Comparison of ENCODE assay signal across 13 cellular contexts in the genomic region with DNA sequence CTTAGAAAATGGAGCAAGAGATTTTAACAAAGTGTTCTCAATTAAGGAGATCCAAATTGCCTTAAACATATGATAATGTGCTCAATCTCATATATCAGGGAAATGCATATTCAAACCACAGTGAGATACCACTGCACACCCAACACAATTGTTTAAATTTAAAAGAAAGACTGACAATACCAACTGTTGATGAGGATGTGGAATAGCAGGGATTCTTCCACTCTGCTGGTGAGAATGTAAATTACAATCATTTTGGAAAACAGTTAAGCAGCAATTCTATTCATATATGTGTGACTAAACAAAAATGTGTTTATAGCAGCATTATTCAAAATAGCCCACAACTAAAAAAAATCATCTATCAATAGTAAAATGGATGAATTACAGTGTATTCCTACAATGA.
A peak's percentile ranks its signal among the peaks of the same experiment; 100 is the strongest.
DNase-seq lines count a peak whose midpoint lies in the region; ATAC-seq and TF ChIP-seq lines count a peak whose summit lies in the region.
"Had no signal": no experiment of that assay in that cellular context is flagged by ENCODE, and none has a peak within 500 bp of the region (broad histone marks: within the 10 kb centered on the region; RNA-seq: fewer than 3 reads in every experiment).

No MANE protein-coding gene starts in this region.

- intact Hi-C loops in activated T-helper 2 cell treated with anti-CD3 and anti-CD28 coated beads, Interferon-gamma antibody, Interleukin-2, Interleukin-4, amounts not matched to agents 10 μg/mL and 5 μg/mL and 100 μg/mL, durations not matched to agents 14 hours and 24 hours and 36 hours (cut with micrococcal nuclease): no loop called here
- intact Hi-C loops in sigmoid colon (cut with DNase I): no loop called here

- TF ChIP-seq CTCF in DND-41 (IDR thresholded peaks at IDR 0.05; ENCODE audit: borderline replicate concordance, extremely low read depth, low read length, poor library complexity, severe bottlenecking) (peak; percentile 28), Loucy (conservative IDR thresholded peaks at IDR 0.05; ENCODE audit: low read length) (peak; percentile 29), cardiac fibroblast (IDR thresholded peaks at IDR 0.05; ENCODE audit: low read depth, low read length) (peak; percentile 33), nephron (IDR thresholded peaks at IDR 0.05; ENCODE audit: unreplicated experiment in 3 of 3) (peak in 2 of 3 experiments; percentile 29 to 40), sigmoid colon (IDR thresholded peaks at IDR 0.05) (peak in 1 of 4 experiments; percentile 6)

- peaks cover 36% of the 10 kb centered on the region for H3K4me1 Mint-ChIP-seq in nephron
- H3K4me1 Mint-ChIP-seq in activated T-helper 2 cell treated with anti-CD3 and anti-CD28 coated beads, Interferon-gamma antibody, Interleukin-2, Interleukin-4, amounts not matched to agents 10 μg/mL and 5 μg/mL and 100 μg/mL, durations not matched to agents 14 hours and 24 hours and 36 hours (ENCODE audit: low read depth): no peaks in the 10 kb centered on the region
- H3K4me1 Mint-ChIP-seq: activated CD4-positive, alpha-beta memory T cell treated with anti-CD3 and anti-CD28 coated beads, Interleukin-2, amount 10 ng/mL, durations not matched to agents 7 days and 5 days; stimulated activated naive B cell treated with anti-CD40 and anti-IgM and Interleukin-4, amounts not matched to agents 10 μg/mL and 1 μg/mL and 100 μg/mL, for 72 hours had no signal

- no peak for TF ChIP-seq POLR2A in sigmoid colon (IDR thresholded peaks at IDR 0.05)

- H3K27ac ChIP-seq in DND-41 (ENCODE audit: low read length) (no peak overlapping the region), substantia nigra (ENCODE audit: low read depth, low read length, poor library complexity, severe bottlenecking) (no peak overlapping the region), sigmoid colon (no peak overlapping the region)

- H3K9me3 Mint-ChIP-seq in nephron: no peaks in the 10 kb centered on the region
- no peaks in the 10 kb centered on the region for H3K9me3 Mint-ChIP-seq in activated T-helper 2 cell treated with anti-CD3 and anti-CD28 coated beads, Interferon-gamma antibody, Interleukin-2, Interleukin-4, amounts not matched to agents 10 μg/mL and 5 μg/mL and 100 μg/mL, durations not matched to agents 14 hours and 24 hours and 36 hours
- H3K9me3 Mint-ChIP-seq: activated CD4-positive, alpha-beta memory T cell treated with anti-CD3 and anti-CD28 coated beads, Interleukin-2, amount 10 ng/mL, durations not matched to agents 7 days and 5 days had no signal

- no peak for ATAC-seq in DND-41 (ENCODE audit: insufficient read depth, low read depth)
- ATAC-seq: stimulated activated naive B cell treated with anti-CD40 and anti-IgM and Interleukin-4, amounts not matched to agents 10 μg/mL and 1 μg/mL and 100 μg/mL, for 72 hours had no signal

- no peak overlapping the region for H3K4me2 ChIP-seq in DND-41 (ENCODE audit: insufficient read depth, low read length)
- no peak overlapping the region for H3K4me2 ChIP-seq in Loucy (ENCODE audit: low read depth, low read length, poor library complexity, severe bottlenecking)

- H3K27ac Mint-ChIP-seq in nephron: peak overlapping the region in 1 of 3 experiments; percentile 44
- H3K27ac Mint-ChIP-seq in activated T-helper 2 cell treated with anti-CD3 and anti-CD28 coated beads, Interferon-gamma antibody, Interleukin-2, Interleukin-4, amounts not matched to agents 10 μg/mL and 5 μg/mL and 100 μg/mL, durations not matched to agents 14 hours and 24 hours and 36 hours: no peak overlapping the region
- H3K27ac Mint-ChIP-seq: activated CD4-positive, alpha-beta memory T cell treated with anti-CD3 and anti-CD28 coated beads, Interleukin-2, amount 10 ng/mL, durations not matched to agents 7 days and 5 days; stimulated activated naive B cell treated with anti-CD40 and anti-IgM and Interleukin-4, amounts not matched to agents 10 μg/mL and 1 μg/mL and 100 μg/mL, for 72 hours had no signal

- H3K27me3 ChIP-seq in DND-41 (ENCODE audit: insufficient read depth, low read length, poor library complexity) (no peaks in the 10 kb centered on the region), Loucy (ENCODE audit: insufficient read depth, low read length, poor library complexity, severe bottlenecking) (no peaks in the 10 kb centered on the region), sigmoid colon (no peaks in the 10 kb centered on the region)

- H3K9ac ChIP-seq in DND-41 (ENCODE audit: low read depth, low read length): no peak overlapping the region
- no peak overlapping the region for H3K9ac ChIP-seq in Loucy (ENCODE audit: low read depth, low read length, poor library complexity, severe bottlenecking)

- DNase-seq in DND-41: no peak
- peak; percentile 18 to 40 for DNase-seq in cardiac fibroblast (ENCODE audit: low read depth in 2 of 2)
- DNase-seq in activated T-helper 2 cell treated with anti-CD3 and anti-CD28 coated beads, Interferon-gamma antibody, Interleukin-2, Interleukin-4, amounts not matched to agents 10 μg/mL and 5 μg/mL and 100 μg/mL, durations not matched to agents 14 hours and 24 hours and 36 hours (ENCODE audit: low spot score): no peak
- no peak for DNase-seq in substantia nigra (lab: John Stamatoyannopoulos, UW)
- DNase-seq in sigmoid colon: no peak
- DNase-seq in G401 (ENCODE audit: low spot score): no peak
- DNase-seq: activated CD4-positive, alpha-beta memory T cell treated with anti-CD3 and anti-CD28 coated beads, Interleukin-2, amount 10 ng/mL, durations not matched to agents 7 days and 5 days; anterior cingulate cortex; NCI-H2081 treated with DMSO at 0.1 percent for 48 hours; SHP77; stimulated activated naive B cell treated with anti-CD40 and anti-IgM and Interleukin-4, amounts not matched to agents 10 μg/mL and 1 μg/mL and 100 μg/mL, for 72 hours had no signal

- H3K36me3 ChIP-seq in DND-41 (ENCODE audit: insufficient read depth, low read length) (no peaks in the 10 kb centered on the region), Loucy (ENCODE audit: insufficient read depth, low read length) (no peaks in the 10 kb centered on the region), sigmoid colon (peaks cover 0 to 4% (median under 1%) of the 10 kb centered on the region in 4 donors)

- no peaks in the 10 kb centered on the region for H3K27me3 Mint-ChIP-seq in nephron (ENCODE audit: low read depth)
- H3K27me3 Mint-ChIP-seq in activated T-helper 2 cell treated with anti-CD3 and anti-CD28 coated beads, Interferon-gamma antibody, Interleukin-2, Interleukin-4, amounts not matched to agents 10 μg/mL and 5 μg/mL and 100 μg/mL, durations not matched to agents 14 hours and 24 hours and 36 hours (ENCODE audit: low read depth): peaks cover 2% of the 10 kb centered on the region
- H3K27me3 Mint-ChIP-seq: stimulated activated naive B cell treated with anti-CD40 and anti-IgM and Interleukin-4, amounts not matched to agents 10 μg/mL and 1 μg/mL and 100 μg/mL, for 72 hours had no signal

- H2AFZ ChIP-seq in DND-41 (ENCODE audit: low read depth, low read length) (no peak overlapping the region), Loucy (ENCODE audit: low read length) (no peak overlapping the region)

- no peaks in the 10 kb centered on the region for H3F3A ChIP-seq in Loucy (ENCODE audit: low read depth)

- no peak for TF ChIP-seq EP300 in sigmoid colon (IDR thresholded peaks at IDR 0.05)

- in situ Hi-C loops in G401 (cut with HindIII; ENCODE audit: low sequenced_read_pairs): no loop called here

- no peak overlapping the region for H3K4me3 Mint-ChIP-seq in nephron
- no peak overlapping the region for H3K4me3 Mint-ChIP-seq in activated T-helper 2 cell treated with anti-CD3 and anti-CD28 coated beads, Interferon-gamma antibody, Interleukin-2, Interleukin-4, amounts not matched to agents 10 μg/mL and 5 μg/mL and 100 μg/mL, durations not matched to agents 14 hours and 24 hours and 36 hours (ENCODE audit: low read depth)
- H3K4me3 Mint-ChIP-seq: activated CD4-positive, alpha-beta memory T cell treated with anti-CD3 and anti-CD28 coated beads, Interleukin-2, amount 10 ng/mL, durations not matched to agents 7 days and 5 days; stimulated activated naive B cell treated with anti-CD40 and anti-IgM and Interleukin-4, amounts not matched to agents 10 μg/mL and 1 μg/mL and 100 μg/mL, for 72 hours had no signal

- H3K79me2 ChIP-seq in DND-41 (ENCODE audit: insufficient read depth, low read length): no peaks in the 10 kb centered on the region
- H3K79me2 ChIP-seq in Loucy (ENCODE audit: insufficient read depth, low read length): no peaks in the 10 kb centered on the region

- H3K36me3 Mint-ChIP-seq in nephron (ENCODE audit: low read depth): peaks cover 65% of the 10 kb centered on the region
- no peaks in the 10 kb centered on the region for H3K36me3 Mint-ChIP-seq in activated T-helper 2 cell treated with anti-CD3 and anti-CD28 coated beads, Interferon-gamma antibody, Interleukin-2, Interleukin-4, amounts not matched to agents 10 μg/mL and 5 μg/mL and 100 μg/mL, durations not matched to agents 14 hours and 24 hours and 36 hours (ENCODE audit: low read depth)
- H3K36me3 Mint-ChIP-seq: stimulated activated naive B cell treated with anti-CD40 and anti-IgM and Interleukin-4, amounts not matched to agents 10 μg/mL and 1 μg/mL and 100 μg/mL, for 72 hours had no signal

- H3K9me3 ChIP-seq in DND-41 (ENCODE audit: insufficient read depth, low read length, severe bottlenecking) (no peaks in the 10 kb centered on the region), Loucy (ENCODE audit: insufficient read depth, low read depth, low read length) (no peaks in the 10 kb centered on the region), sigmoid colon (no peaks in the 10 kb centered on the region)

- no peaks in the 10 kb centered on the region for H3K9me2 ChIP-seq in Loucy (replicated peaks; ENCODE audit: low read depth, low read length)

- H4K20me1 ChIP-seq in DND-41 (ENCODE audit: insufficient read depth, low read length) (no peaks in the 10 kb centered on the region), Loucy (ENCODE audit: insufficient read depth, low read length, poor library complexity, severe bottlenecking) (no peaks in the 10 kb centered on the region)

- H3K4me3 ChIP-seq in DND-41 (ENCODE audit: low read depth in 1 of 2, low read length in 2 of 2): no peak overlapping the region
- H3K4me3 ChIP-seq in Loucy (ENCODE audit: low read length, poor library complexity, severe bottlenecking): no peak overlapping the region
- no peak overlapping the region for H3K4me3 ChIP-seq in cardiac fibroblast (replicated peaks in 1 of 2; ENCODE audit: low read depth in 2 of 2, low read length in 2 of 2)
- H3K4me3 ChIP-seq in sigmoid colon: no peak overlapping the region

- H3K4me1 ChIP-seq in DND-41 (ENCODE audit: insufficient read depth, low read length) (no peaks in the 10 kb centered on the region), Loucy (ENCODE audit: insufficient read depth, low read length, poor library complexity, severe bottlenecking) (no peaks in the 10 kb centered on the region), sigmoid colon (peaks cover 0 to 29% (median 20%) of the 10 kb centered on the region in 4 donors)

Comparison
In these comparisons a context has a peak if more than half of its experiments do, and no peak if none do; other contexts are left out.
1. DNase-seq: peak in cardiac fibroblast (2 of 2); none in DND-41 (single experiment), activated T-helper 2 cell treated with anti-CD3 and anti-CD28 coated beads, Interferon-gamma antibody, Interleukin-2, Interleukin-4, amounts not matched to agents 10 μg/mL and 5 μg/mL and 100 μg/mL, durations not matched to agents 14 hours and 24 hours and 36 hours (single experiment), substantia nigra (0 of 49), sigmoid colon (single experiment) and G401 (single experiment).